ENCODE assay signal across 12 cellular contexts in genomic region chr14:63295231-63295685, GRCh38. TPM values are rescaled to one million over a fixed set of nuclear protein-coding genes. Genes with fewer than 3 reads are reported as not detected.
DNase-seq lines count a peak whose midpoint lies in the region; ATAC-seq and TF ChIP-seq lines count a peak whose summit lies in the region.
"Had no signal": no experiment of that assay in that cellular context is flagged by ENCODE, and none has a peak within 500 bp of the region (broad histone marks: within the 10 kb centered on the region; RNA-seq: fewer than 3 reads in every experiment).

No MANE protein-coding gene starts in this region.

- no peaks in the 10 kb centered on the region for H4K20me1 ChIP-seq in OCI-LY3 (ENCODE audit: insufficient read depth, low read length)

- H3K79me2 ChIP-seq in OCI-LY3 (ENCODE audit: low read length) = no peaks in the 10 kb centered on the region

- DNase-seq in right atrium auricular region (ENCODE audit: low spot score) (no peak), left cardiac atrium (no peak), lung (ENCODE audit: low spot score) (no peak), GM19238 (ENCODE audit: insufficient read length, low spot score) (no peak), NCI-H524 treated with DMSO at 0.1 percent for 48 hours (lab: John Stamatoyannopoulos, UW) (no peak), NCI-H345 (lab: John Stamatoyannopoulos, UW) (no peak), NCI-H146 (lab: John Stamatoyannopoulos, UW) (no peak)
- DNase-seq: activated effector memory CD4-positive, alpha-beta T cell treated with Interleukin-2 at 50 U/mL for 16 hours; AML-193; GOT3; kidney had no signal

- peak overlapping the region; percentile 40; the same call in 1 of the 2 replicates for H3K9ac ChIP-seq in OCI-LY3 (ENCODE audit: low read length)

- H3K27ac ChIP-seq in right atrium auricular region = peak overlapping the region; percentile 36 to 47
- H3K27ac ChIP-seq in OCI-LY3 (ENCODE audit: low read length) = no peak overlapping the region
- H3K27ac ChIP-seq in lung (ENCODE audit: low read depth in 1 of 2, low read length in 1 of 2) = peak overlapping the region; percentile 56 to 62

- no peaks in the 10 kb centered on the region for H3K27me3 ChIP-seq in right atrium auricular region
- H3K27me3 ChIP-seq in OCI-LY3 (ENCODE audit: low read depth, low read length) = no peaks in the 10 kb centered on the region
- no peaks in the 10 kb centered on the region for H3K27me3 ChIP-seq in lung (ENCODE audit: control insufficient read depth, insufficient read depth)

- H2AFZ ChIP-seq in OCI-LY3 (ENCODE audit: low read depth, low read length) = peak overlapping the region; percentile 91

- H3K36me3 ChIP-seq in right atrium auricular region (peaks cover 20% of the 10 kb centered on the region), OCI-LY3 (replicated peaks; ENCODE audit: low read depth, low read length) (no peaks in the 10 kb centered on the region), lung (ENCODE audit: control insufficient read depth in 2 of 2, insufficient read depth in 2 of 2, low read length in 2 of 2) (peaks cover 3% of the 10 kb centered on the region in 2 donors)

- H3K4me3 ChIP-seq in right atrium auricular region (no peak overlapping the region), OCI-LY3 (ENCODE audit: low read length) (peak overlapping the region; percentile 74), lung (no peak overlapping the region)

- H3K9me3 ChIP-seq in right atrium auricular region = no peaks in the 10 kb centered on the region
- H3K9me3 ChIP-seq in OCI-LY3 (ENCODE audit: insufficient read depth, low read length) = no peaks in the 10 kb centered on the region
- no peaks in the 10 kb centered on the region for H3K9me3 ChIP-seq in lung (ENCODE audit: control insufficient read depth in 2 of 2, insufficient read depth in 1 of 2, low read length in 1 of 2)

- ATAC-seq in left cardiac atrium = no peak
- no peak for ATAC-seq in lung (ENCODE audit: insufficient read depth, low FRiP score)

- H3K4me1 ChIP-seq in right atrium auricular region (no peaks in the 10 kb centered on the region), OCI-LY3 (ENCODE audit: low read length) (peaks cover 22% of the 10 kb centered on the region), lung (ENCODE audit: control insufficient read depth in 2 of 2, insufficient read depth in 2 of 2, low read length in 2 of 2) (peaks cover 0 to 4% of the 10 kb centered on the region in 2 donors)

- intact Hi-C loops in left cardiac atrium (cut with DNase I) = no loop called here

- WGBS in lung, 2 donors = 56 to 57% methylated on average over 8 of the region's 8 CpGs

- no peak for TF ChIP-seq CTCF in right atrium auricular region (IDR thresholded peaks at IDR 0.05)
- no peak for TF ChIP-seq CTCF in OCI-LY3 (IDR thresholded peaks at IDR 0.05; ENCODE audit: low read depth, low read length)
- TF ChIP-seq CTCF in lung (IDR thresholded peaks at IDR 0.05; ENCODE audit: control extremely low read depth, extremely low read depth) = no peak

- peak overlapping the region; percentile 79 for H3K4me2 ChIP-seq in OCI-LY3 (ENCODE audit: low read length)

RNA-seq across cellular contexts. Expression of gene GPHB5, which starts 23.5 kb away (rescaled TPM):
- total RNA-seq in right atrium auricular region (not detected), left cardiac atrium (not detected), lung (not detected)
- not detected for polyA plus RNA-seq in lung
- total RNA-seq: kidney had no signal
